In genomic region chr10:116538461-116538860, GRCh38 we compare ENCODE assay signal across 28 cellular contexts. TPM values are rescaled to one million over a fixed set of nuclear protein-coding genes. Genes with fewer than 3 reads are reported as not detected.
DNase-seq lines count a peak whose midpoint lies in the region; ATAC-seq, FAIRE-seq and TF ChIP-seq lines count a peak whose summit lies in the region.
"Had no signal": no experiment of that assay in that cellular context is flagged by ENCODE, and none has a peak within 500 bp of the region (broad histone marks: within the 10 kb centered on the region; RNA-seq: fewer than 3 reads in every experiment).

No MANE protein-coding gene starts in this region.

- no peak overlapping the region for H4K91ac ChIP-seq in IMR-90 (ENCODE audit: insufficient read depth, low read depth, low read length)

- H2BK5ac ChIP-seq in IMR-90 (ENCODE audit: low read depth, low read length, poor library complexity, severe bottlenecking), result no peak overlapping the region

- DNase-seq in A172 (ENCODE audit: low spot score) (peak; percentile 10), IMR-90 (peak; percentile 7), astrocyte of the cerebellum (ENCODE audit: low read depth) (peak; percentile 19), kidney epithelial cell (ENCODE audit: low read depth) (peak; percentile 69), endothelial cell (ENCODE audit: low spot score) (no peak), GM12891 (ENCODE audit: insufficient read length, low spot score) (no peak)
- DNase-seq: activated CD4-positive, alpha-beta T cell treated with anti-CD3 and anti-CD28 coated beads, Interleukin-2, amount 50 U/mL, for 1 hour; activated CD8-positive, alpha-beta memory T cell treated with anti-CD3 and anti-CD28 coated beads, Interleukin-2, amount 50 U/mL, for 4 hours; activated effector memory CD4-positive, alpha-beta T cell treated with Interleukin-2 at 50 U/mL for 16 hours; effector CD4-positive, alpha-beta T cell; head of caudate nucleus; NCI-H187 treated with DMSO at 0.1 percent for 48 hours; NCI-H510A; SHP77 treated with DMSO at 0.1 percent for 48 hours; small intestine; uterus had no signal

- H2BK15ac ChIP-seq in IMR-90 (ENCODE audit: low read depth, low read length), result no peak overlapping the region

- no peak overlapping the region for H2BK20ac ChIP-seq in IMR-90 (ENCODE audit: low read depth, low read length)

- FAIRE-seq in GM12891 (lab: Jason Lieb, UNC), result no peak
- FAIRE-seq: A549, D721Med, GM12878, H54, K562, small intestine had no signal

- no peaks in the 10 kb centered on the region for H3K27me3 Mint-ChIP-seq in endothelial cell (ENCODE audit: unreplicated experiment)

- no peak overlapping the region for H2AK5ac ChIP-seq in IMR-90 (ENCODE audit: low read depth, low read length)

- no peaks in the 10 kb centered on the region for H3K9me1 ChIP-seq in IMR-90 (ENCODE audit: insufficient read depth, low read length)

- H3K4me1 ChIP-seq in IMR-90 (ENCODE audit: control insufficient read depth, insufficient read depth, low read length), result no peaks in the 10 kb centered on the region
- H3K4me1 ChIP-seq: A549, BLaER1, uterus had no signal

- H3K14ac ChIP-seq in IMR-90 (replicated peaks; ENCODE audit: low read depth, low read length), result no peak overlapping the region

- dilution Hi-C loops in IMR-90 (cut with HindIII; ENCODE audit: low sequenced_read_pairs, unreplicated experiment), result no loop called here

- no peak overlapping the region for H3K18ac ChIP-seq in IMR-90 (ENCODE audit: low read depth, low read length)

- no peaks in the 10 kb centered on the region for H3K79me1 ChIP-seq in IMR-90 (ENCODE audit: low read depth in 1 of 2, low read length in 2 of 2)

- H3K56ac ChIP-seq in IMR-90 (ENCODE audit: extremely low read depth, insufficient read depth, low read length), result no peak overlapping the region

- intact Hi-C loops in IMR-90 (cut with micrococcal nuclease), result no loop called here

- H3K36me3 ChIP-seq in IMR-90 (ENCODE audit: control insufficient read depth, insufficient read depth, low read length) (no peaks in the 10 kb centered on the region), kidney epithelial cell (ENCODE audit: control insufficient read depth, insufficient read depth, low read length) (no peaks in the 10 kb centered on the region)
- H3K36me3 ChIP-seq: BLaER1, uterus had no signal

- H3K27me3 ChIP-seq in IMR-90 (ENCODE audit: control insufficient read depth, insufficient read depth, low read length), result no peaks in the 10 kb centered on the region
- H3K27me3 ChIP-seq in kidney epithelial cell (ENCODE audit: control insufficient read depth, insufficient read depth, low read length), result no peaks in the 10 kb centered on the region
- H3K27me3 ChIP-seq: BLaER1, uterus had no signal

- H4K8ac ChIP-seq in IMR-90 (ENCODE audit: low read depth in 2 of 2, low read length in 2 of 2), result no peak overlapping the region

- H3K9ac ChIP-seq in IMR-90 (ENCODE audit: low read depth, low read length), result no peak overlapping the region
- H3K9ac ChIP-seq: BLaER1 had no signal

- H3K4me3 Mint-ChIP-seq in endothelial cell (ENCODE audit: unreplicated experiment), result no peak overlapping the region
- H3K4me3 Mint-ChIP-seq: T-helper 1 cell treated with Interleukin-12 subunit alpha and Interleukin-12 subunit beta and Interleukin-4 antibody, amounts not matched to agents 30 μg/mL and 1 μg/mL, for 36 hours had no signal

- in situ Hi-C loops in IMR-90 (cut with MboI; ENCODE audit: low sequenced_read_pairs) (no loop called here), astrocyte of the cerebellum (cut with HindIII; ENCODE audit: low sequenced_read_pairs) (no loop called here)

- H3K27ac Mint-ChIP-seq in endothelial cell (ENCODE audit: unreplicated experiment), result no peak overlapping the region
- H3K27ac Mint-ChIP-seq: T-helper 1 cell treated with Interleukin-12 subunit alpha and Interleukin-12 subunit beta and Interleukin-4 antibody, amounts not matched to agents 30 μg/mL and 1 μg/mL, for 36 hours had no signal

- H4K5ac ChIP-seq in IMR-90 (ENCODE audit: low read depth, low read length), result no peak overlapping the region

- H3K9me3 ChIP-seq in IMR-90 (ENCODE audit: control insufficient read depth, insufficient read depth, low read length), result no peaks in the 10 kb centered on the region
- H3K9me3 ChIP-seq: A549, BLaER1, uterus had no signal

- TF ChIP-seq CTCF in IMR-90 (conservative IDR thresholded peaks at IDR 0.05; ENCODE audit: low read depth, low read length), result no peak
- TF ChIP-seq CTCF in astrocyte of the cerebellum (IDR thresholded peaks at IDR 0.05; ENCODE audit: low read depth, low read length, missing control alignments), result no peak
- no peak for TF ChIP-seq CTCF in kidney epithelial cell (IDR thresholded peaks at IDR 0.05; ENCODE audit: insufficient read depth, low read length, poor library complexity, severe bottlenecking)
- no peak for TF ChIP-seq CTCF in endothelial cell (IDR thresholded peaks at IDR 0.05; ENCODE audit: unreplicated experiment)

- no peaks in the 10 kb centered on the region for H3K36me3 Mint-ChIP-seq in endothelial cell (ENCODE audit: low read depth, unreplicated experiment)

- TF ChIP-seq POLR2A in IMR-90 (IDR thresholded peaks at IDR 0.05; ENCODE audit: low read depth, low read length), result no peak
- TF ChIP-seq POLR2A in GM12891 (IDR thresholded peaks at IDR 0.05; ENCODE audit: low read depth, low read length), result no peak

- BruUV-seq in IMR-90 (replicated peaks; lab: Mats Ljungman, UMichigan), result no TSS peak

- H3K4me1 Mint-ChIP-seq in endothelial cell (ENCODE audit: unreplicated experiment), result no peaks in the 10 kb centered on the region

- no peak for TF ChIP-seq RAD21 in IMR-90 (IDR thresholded peaks at IDR 0.05; ENCODE audit: low read length)

- POLR2A ChIA-PET in IMR-90 (lab: Charles Lee; ENCODE audit: unreplicated experiment), result no interaction called here

- H3K9me3 Mint-ChIP-seq in endothelial cell (ENCODE audit: unreplicated experiment), result no peaks in the 10 kb centered on the region
- H3K9me3 Mint-ChIP-seq: T-helper 1 cell treated with Interleukin-12 subunit alpha and Interleukin-12 subunit beta and Interleukin-4 antibody, amounts not matched to agents 30 μg/mL and 1 μg/mL, for 36 hours had no signal

- no peak overlapping the region for H2BK120ac ChIP-seq in IMR-90 (ENCODE audit: low read depth, low read length)

- H3K4ac ChIP-seq in IMR-90 (ENCODE audit: low read depth, low read length), result no peak overlapping the region

- H3K4me3 ChIP-seq in IMR-90 (ENCODE audit: insufficient read depth, low read depth, low read length), result no peak overlapping the region
- H3K4me3 ChIP-seq in astrocyte of the cerebellum (ENCODE audit: low read depth, low read length), result no peak overlapping the region
- no peak overlapping the region for H3K4me3 ChIP-seq in kidney epithelial cell (ENCODE audit: low read depth, low read length)
- H3K4me3 ChIP-seq: A549, BLaER1, GM12878, K562, lung, uterus had no signal

- no peak overlapping the region for H2AK9ac ChIP-seq in IMR-90 (replicated peaks; ENCODE audit: low read depth, low read length, poor library complexity)

- no peak overlapping the region for H3K27ac ChIP-seq in IMR-90 (ENCODE audit: insufficient read depth, low read length)
- H3K27ac ChIP-seq: A549, BLaER1, uterus had no signal

- CTCF ChIA-PET in IMR-90 (lab: Yijun Ruan, JAX), result no interaction called here

- no peak overlapping the region for H3K4me2 ChIP-seq in IMR-90 (ENCODE audit: low read depth, low read length)
- H3K4me2 ChIP-seq: A549, BLaER1 had no signal

- no peak overlapping the region for H3K23ac ChIP-seq in IMR-90 (ENCODE audit: low read depth, low read length)

- ATAC-seq in IMR-90 (ENCODE audit: low read depth) (no peak), HG02678 (IDR thresholded peaks at IDR 0.05; ENCODE audit: unreplicated experiment) (no peak), HG03378 (IDR thresholded peaks at IDR 0.05; ENCODE audit: unreplicated experiment) (no peak)
- ATAC-seq: GM12878, K562 had no signal

- no peak overlapping the region for H2AFZ ChIP-seq in IMR-90 (replicated peaks; ENCODE audit: low read length, poor library complexity)

- H4K20me1 ChIP-seq in IMR-90 (ENCODE audit: insufficient read depth, low read length), result no peaks in the 10 kb centered on the region
- H4K20me1 ChIP-seq: BLaER1 had no signal

TF ChIP-seq in IMR-90, 13 proteins besides CTCF, POLR2A, EP300 and RAD21 (continues in another document):
- TF ChIP-seq NFE2L2 (IDR thresholded peaks at IDR 0.05; ENCODE audit: low read depth, low read length) (no peak), BHLHE40 (IDR thresholded peaks at IDR 0.05; ENCODE audit: low read depth, low read length) (no peak), FOS (IDR thresholded peaks at IDR 0.05; ENCODE audit: low read depth, low read length) (no peak), RFX5 (IDR thresholded peaks at IDR 0.05; ENCODE audit: low read depth, low read length) (no peak), CHD1 (IDR thresholded peaks at IDR 0.05; ENCODE audit: low read depth, low read length) (no peak), MAFK (IDR thresholded peaks at IDR 0.05; ENCODE audit: low read depth, low read length) (no peak)

TF ChIP-seq in GM12891, 5 proteins besides CTCF, POLR2A, EP300 and RAD21:
- TF ChIP-seq SPI1 (IDR thresholded peaks at IDR 0.05; ENCODE audit: low read depth, low read length) (no peak), POLR2AphosphoS5 (IDR thresholded peaks at IDR 0.05; ENCODE audit: low read depth, low read length) (no peak), POU2F2 (IDR thresholded peaks at IDR 0.05; ENCODE audit: low read depth, low read length) (no peak), PAX5 (IDR thresholded peaks at IDR 0.05; ENCODE audit: insufficient read depth, low read length, severe bottlenecking) (no peak), TAF1 (IDR thresholded peaks at IDR 0.05; ENCODE audit: low read depth, low read length) (no peak)

RNA-seq across cellular contexts. Expression of gene PNLIP, which starts 7.3 kb away (rescaled TPM):
- total RNA-seq in A172 (2014; rRNA removed; shearing (Covaris generic)), result not detected in 2 replicates
- total RNA-seq in IMR-90 (2012; rRNA removed) (not detected in 2 replicates), kidney epithelial cell (not detected in 2 replicates), endothelial cell (ENCODE audit: unreplicated experiment) (not detected)
- polyA plus RNA-seq in IMR-90 (2012; rRNA removed), result not detected in 2 replicates
- not detected in 2 replicates for polyA plus RNA-seq in IMR-90 (2012; cell fraction: cytosol; rRNA removed)
- polyA plus RNA-seq in IMR-90 (2012; cell fraction: nucleus; rRNA removed; ENCODE audit: low replicate concordance), result not detected in 2 replicates
- not detected for polyA plus RNA-seq in GM12891 (2012; ENCODE audit: low read depth, missing spikeins)
- total RNA-seq: fibroblast of lung, osteoblast, uterus had no signal
- polyA plus RNA-seq: A549, fibroblast of lung, GM12878, K562 had no signal

RNA-seq across cellular contexts. Expression of gene PNLIPRP1, which starts 52.3 kb away (rescaled TPM):
- total RNA-seq in A172 (2014; rRNA removed; shearing (Covaris generic)), result not detected in 2 replicates
- total RNA-seq in IMR-90 (2012; rRNA removed), result not detected in 2 replicates
- not detected in 2 replicates for polyA plus RNA-seq in IMR-90 (2012; rRNA removed)
- not detected in 2 replicates for polyA plus RNA-seq in IMR-90 (2012; cell fraction: cytosol; rRNA removed)
- polyA plus RNA-seq in IMR-90 (2012; cell fraction: nucleus; rRNA removed; ENCODE audit: low replicate concordance), result not detected in 2 replicates
- not detected in 2 replicates for total RNA-seq in kidney epithelial cell
- not detected for total RNA-seq in endothelial cell (ENCODE audit: unreplicated experiment)
- not detected for polyA plus RNA-seq in GM12891 (2012; ENCODE audit: low read depth, missing spikeins)
- total RNA-seq: fibroblast of lung, osteoblast, uterus had no signal
- polyA plus RNA-seq: A549, fibroblast of lung, GM12878, K562 had no signal

Comparison
In these comparisons a context has a peak if more than half of its experiments do, and no peak if none do; other contexts are left out.
1. DNase-seq: peak in A172 (single experiment), IMR-90 (single experiment), astrocyte of the cerebellum (single experiment) and kidney epithelial cell (single experiment); none in endothelial cell (single experiment) and GM12891 (single experiment).